In genomic region chr19:4595158-4595557, GRCh38 we compare ENCODE assay signal across 1 cellular context.
TF ChIP-seq lines count a peak whose summit lies in the region.

No MANE protein-coding gene starts in this region.

TF ChIP-seq in H1, 55 proteins besides CTCF, POLR2A, EP300 and RAD21:
- 0 out of 2 replicates have a peak, but pooled peaks have one; percentile 28 for TF ChIP-seq KDM1A (IDR thresholded peaks at IDR 0.05; ENCODE audit: borderline replicate concordance, low read length)
